ENCODE assay signal across 8 cellular contexts in the genomic region with DNA sequence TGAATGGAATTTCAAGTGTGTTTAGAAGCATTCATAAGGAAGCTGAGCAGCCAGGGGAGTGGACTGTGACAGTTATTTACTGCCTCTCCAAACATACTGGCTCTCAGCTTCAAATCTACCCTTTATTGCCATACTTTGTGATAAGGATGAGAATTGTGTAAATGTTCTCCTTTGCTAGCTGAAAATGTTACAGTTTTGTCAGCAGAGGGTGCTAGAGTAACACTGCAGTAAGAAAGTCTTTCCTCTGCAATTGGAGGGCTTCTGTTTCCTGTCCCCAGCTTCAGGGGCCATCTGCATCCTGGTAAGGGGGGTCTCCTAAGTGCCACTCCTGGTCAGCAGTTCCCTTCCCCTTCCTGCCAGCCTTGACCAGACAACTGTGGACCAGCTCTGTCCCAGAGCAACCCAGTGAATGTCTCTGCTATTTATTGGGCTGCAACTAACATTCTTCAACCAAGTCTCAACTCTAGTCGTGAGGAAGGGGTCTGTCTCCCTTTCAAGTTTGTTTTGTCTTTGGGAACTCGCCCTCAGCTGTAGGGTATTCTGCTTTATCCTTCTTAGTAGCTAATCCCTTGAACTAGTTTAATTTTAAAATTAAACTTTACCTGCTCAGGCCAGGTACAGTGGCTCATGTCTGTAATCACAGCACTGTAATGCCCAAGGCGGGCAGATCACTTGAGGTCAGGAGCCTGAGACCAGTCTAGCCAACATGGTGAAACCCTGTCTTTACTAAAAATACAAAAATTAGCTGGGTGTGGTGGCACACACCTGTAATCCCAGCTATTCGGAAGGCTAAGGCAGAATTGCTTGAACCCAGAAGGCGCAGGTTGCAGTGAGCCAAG. TPM values are rescaled to one million over a fixed set of nuclear protein-coding genes. Genes with fewer than 3 reads are reported as not detected.
DNase-seq lines count a peak whose midpoint lies in the region; ATAC-seq and TF ChIP-seq lines count a peak whose summit lies in the region.

No MANE protein-coding gene starts in this region.

- POLR2A ChIA-PET in activated CD8-positive, alpha-beta T cell treated with anti-CD3 and anti-CD28 coated beads for 36 hours (lab: Charles Lee) = interaction anchor here (0.9 to 1.0 kb wide), 2 partner anchors 10 to 43 kb away, joined by 3 read pairs; no protein-coding TSS in a partner anchor

- peaks cover 46% of the 10 kb centered on the region for H3K4me1 Mint-ChIP-seq in activated CD8-positive, alpha-beta T cell treated with anti-CD3 and anti-CD28 coated beads for 36 hours (ENCODE audit: low read depth)

- H3K4me3 Mint-ChIP-seq in activated CD8-positive, alpha-beta T cell treated with anti-CD3 and anti-CD28 coated beads for 36 hours = no peak overlapping the region

- 67 to 68% methylated on average over 5 of the region's 5 CpGs for WGBS in gastroesophageal sphincter (ENCODE audit: low coverage in 1 of 2), 2 donors

- H3K36me3 Mint-ChIP-seq in activated CD8-positive, alpha-beta T cell treated with anti-CD3 and anti-CD28 coated beads for 36 hours (ENCODE audit: low read depth) = peaks cover 29% of the 10 kb centered on the region

- intact Hi-C loops in activated CD8-positive, alpha-beta T cell treated with anti-CD3 and anti-CD28 coated beads for 36 hours (cut with micrococcal nuclease) = loop anchor here (2.0 to 10.0 kb wide), 2 partner anchors 205 to 417 kb away; partner anchors contain the start of gene FNIP1

- no peaks in the 10 kb centered on the region for H3K9me3 ChIP-seq in gastroesophageal sphincter

- no peaks in the 10 kb centered on the region for H3K27me3 Mint-ChIP-seq in activated CD8-positive, alpha-beta T cell treated with anti-CD3 and anti-CD28 coated beads for 36 hours

- no peak overlapping the region for H3K4me3 ChIP-seq in gastroesophageal sphincter

- no peaks in the 10 kb centered on the region for H3K9me3 Mint-ChIP-seq in activated CD8-positive, alpha-beta T cell treated with anti-CD3 and anti-CD28 coated beads for 36 hours

- DNase-seq in DMS53 treated with DMSO at 0.1 percent for 48 hours (lab: John Stamatoyannopoulos, UW; ENCODE audit: unreplicated experiment) (peak; percentile 63), NCI-H2029 (lab: John Stamatoyannopoulos, UW) (peak; percentile 22), occipital lobe (lab: John Stamatoyannopoulos, UW) (peak; percentile 11)
- peak; percentile 14 for DNase-seq in activated CD8-positive, alpha-beta T cell treated with anti-CD3 and anti-CD28 coated beads for 36 hours

- no peak for TF ChIP-seq EP300 in gastroesophageal sphincter (IDR thresholded peaks at IDR 0.05)

- no peak overlapping the region for H3K27ac ChIP-seq in gastroesophageal sphincter

- CTCF ChIA-PET in activated CD8-positive, alpha-beta T cell treated with anti-CD3 and anti-CD28 coated beads for 36 hours (lab: Charles Lee) = interaction anchor here (0.5 to 8.5 kb wide), 80 partner anchors 10 to 745 kb away, joined by 3 to 143 read pairs (median 4); partner anchors contain the start of genes ACSL6, FNIP1 and IL3

- ATAC-seq in GM21390 (IDR thresholded peaks at IDR 0.05; ENCODE audit: unreplicated experiment) = peak; percentile 51
- peak; percentile 66 for ATAC-seq in activated CD8-positive, alpha-beta T cell treated with anti-CD3 and anti-CD28 coated beads for 36 hours
- ATAC-seq in gastroesophageal sphincter = no peak
- no peak for ATAC-seq in HG03135 (IDR thresholded peaks at IDR 0.05; ENCODE audit: unreplicated experiment)
- no peak for ATAC-seq in HG03571 (IDR thresholded peaks at IDR 0.05; ENCODE audit: unreplicated experiment)

- peaks cover 0 to 17% (median 7%) of the 10 kb centered on the region in 3 donors for H3K4me1 ChIP-seq in gastroesophageal sphincter

- no peak overlapping the region for H3K27ac Mint-ChIP-seq in activated CD8-positive, alpha-beta T cell treated with anti-CD3 and anti-CD28 coated beads for 36 hours

- H3K27me3 ChIP-seq in gastroesophageal sphincter = no peaks in the 10 kb centered on the region

- H3K36me3 ChIP-seq in gastroesophageal sphincter = peaks cover 0 to 3% of the 10 kb centered on the region in 2 donors

- TF ChIP-seq CTCF in activated CD8-positive, alpha-beta T cell treated with anti-CD3 and anti-CD28 coated beads for 36 hours (IDR thresholded peaks at IDR 0.05) = peak; percentile 86
- TF ChIP-seq CTCF in gastroesophageal sphincter (IDR thresholded peaks at IDR 0.05) = peak; percentile 71 to 93 (median 82)

- TF ChIP-seq POLR2A in gastroesophageal sphincter (IDR thresholded peaks at IDR 0.05) = no peak

RNA-seq across cellular contexts. Expression of gene RAPGEF6, which starts 45.3 kb away (rescaled TPM):
- 10 to 100 TPM; 27.0 to 34.1 TPM for total RNA-seq in activated CD8-positive, alpha-beta T cell treated with anti-CD3 and anti-CD28 coated beads for 36 hours
- total RNA-seq in gastroesophageal sphincter = 10 to 100 TPM; 14.0 to 23.7 (median 17.9) TPM
- 66.1 TPM for total RNA-seq in occipital lobe

Comparison
In these comparisons a context has a peak if more than half of its experiments do, and no peak if none do; other contexts are left out.
1. DNase-seq: peak in every context shown above with its lines; median percentile 63 in DMS53 treated with DMSO at 0.1 percent for 48 hours; 22 in NCI-H2029; 14 in activated CD8-positive, alpha-beta T cell treated with anti-CD3 and anti-CD28 coated beads for 36 hours; 11 in occipital lobe.
2. ATAC-seq: peak in GM21390 (single experiment) and activated CD8-positive, alpha-beta T cell treated with anti-CD3 and anti-CD28 coated beads for 36 hours (single experiment); none in gastroesophageal sphincter (single experiment), HG03135 (single experiment) and HG03571 (single experiment).